ENCODE assay signal across 8 cellular contexts in genomic region chr7:142854505-142855400, GRCh38. TPM values are rescaled to one million over a fixed set of nuclear protein-coding genes. Genes with fewer than 3 reads are reported as not detected.
DNase-seq lines count a peak whose midpoint lies in the region; ATAC-seq lines count a peak whose summit lies in the region.

Gene EPHB6, plus strand, starts transcription at chr7:142855076. Its CDS starts 8,152 bp downstream, at chr7:142863228.

- H3K27me3 ChIP-seq in esophagus (ENCODE audit: control insufficient read depth in 1 of 2, insufficient read depth in 2 of 2, low read length in 2 of 2) (no peaks in the 10 kb centered on the region), muscle layer of colon (ENCODE audit: control insufficient read depth in 1 of 2, insufficient read depth in 2 of 2, low read length in 2 of 2) (no peaks in the 10 kb centered on the region)

- H3K9ac ChIP-seq in muscle layer of colon (ENCODE audit: low read length): peak within 1 kb of the TSS; percentile 21

- H3K36me3 Mint-ChIP-seq in stimulated activated naive B cell treated with anti-CD40 and anti-IgM and Interleukin-4, amounts not matched to agents 10 μg/mL and 1 μg/mL and 100 μg/mL, for 72 hours: no peaks in the 10 kb centered on the region

- H3K4me1 ChIP-seq in esophagus (ENCODE audit: control insufficient read depth in 2 of 2, insufficient read depth in 2 of 2, low read length in 1 of 2) (peaks cover 6 to 7% of the 10 kb centered on the region in 2 donors), muscle layer of colon (ENCODE audit: insufficient read depth, low read length) (peaks cover 17% of the 10 kb centered on the region)

- H3K27ac ChIP-seq in esophagus (ENCODE audit: low read depth in 2 of 2, low read length in 1 of 2): peak within 1 kb of the TSS; percentile 88 to 95
- peak within 1 kb of the TSS; percentile 56 for H3K27ac ChIP-seq in muscle layer of colon (ENCODE audit: low read depth, low read length)

- ATAC-seq in HG03045 (IDR thresholded peaks at IDR 0.05; ENCODE audit: unreplicated experiment): peak; percentile 61
- ATAC-seq in stimulated activated naive B cell treated with anti-CD40 and anti-IgM and Interleukin-4, amounts not matched to agents 10 μg/mL and 1 μg/mL and 100 μg/mL, for 72 hours (replicated peaks): peak; percentile 77 to 78

- 0 to 1% methylated on average over 68 to 93 of the region's 93 CpGs for WGBS in esophagus, 2 donors

- peak within 1 kb of the TSS; percentile 98 for H3K27ac Mint-ChIP-seq in stimulated activated naive B cell treated with anti-CD40 and anti-IgM and Interleukin-4, amounts not matched to agents 10 μg/mL and 1 μg/mL and 100 μg/mL, for 72 hours

- peak within 1 kb of the TSS; percentile 98 to 100 for H3K4me3 Mint-ChIP-seq in stimulated activated naive B cell treated with anti-CD40 and anti-IgM and Interleukin-4, amounts not matched to agents 10 μg/mL and 1 μg/mL and 100 μg/mL, for 72 hours

- no peaks in the 10 kb centered on the region for H3K9me3 Mint-ChIP-seq in stimulated activated naive B cell treated with anti-CD40 and anti-IgM and Interleukin-4, amounts not matched to agents 10 μg/mL and 1 μg/mL and 100 μg/mL, for 72 hours

- peaks cover 19 to 39% of the 10 kb centered on the region in 2 donors for H3K4me1 Mint-ChIP-seq in stimulated activated naive B cell treated with anti-CD40 and anti-IgM and Interleukin-4, amounts not matched to agents 10 μg/mL and 1 μg/mL and 100 μg/mL, for 72 hours

- DNase-seq in NCI-H2227 (lab: John Stamatoyannopoulos, UW; ENCODE audit: unreplicated experiment): peak; percentile 31
- DNase-seq in NCI-H2227 treated with DMSO at 0.1 percent for 48 hours (lab: John Stamatoyannopoulos, UW): no peak
- DNase-seq in NCI-H82 (lab: John Stamatoyannopoulos, UW): peak; percentile 73
- peak; percentile 66 for DNase-seq in activated T-cell treated with anti-CD3 and anti-CD28 coated beads, Interleukin-2, amount 50 U/mL, for 1 hour
- peak; percentile 58 for DNase-seq in stimulated activated naive B cell treated with anti-CD40 and anti-IgM and Interleukin-4, amounts not matched to agents 10 μg/mL and 1 μg/mL and 100 μg/mL, for 72 hours

- H3K9me3 ChIP-seq in esophagus (ENCODE audit: control insufficient read depth in 2 of 2, insufficient read depth in 1 of 2, low read depth in 1 of 2, low read length in 1 of 2): no peaks in the 10 kb centered on the region
- H3K9me3 ChIP-seq in muscle layer of colon (ENCODE audit: low read length): no peaks in the 10 kb centered on the region

- no peaks in the 10 kb centered on the region for H3K27me3 Mint-ChIP-seq in stimulated activated naive B cell treated with anti-CD40 and anti-IgM and Interleukin-4, amounts not matched to agents 10 μg/mL and 1 μg/mL and 100 μg/mL, for 72 hours

- H3K4me3 ChIP-seq in esophagus (ENCODE audit: low read depth in 1 of 2, low read length in 2 of 2) (peak within 1 kb of the TSS; percentile 58 to 76), muscle layer of colon (ENCODE audit: low read depth in 1 of 2, low read length in 2 of 2) (peak within 1 kb of the TSS; percentile 70 to 76)

- H3K36me3 ChIP-seq in esophagus (ENCODE audit: control insufficient read depth in 2 of 2, insufficient read depth in 2 of 2, low read length in 1 of 2) (no peaks in the 10 kb centered on the region), muscle layer of colon (ENCODE audit: insufficient read depth, low read length) (no peaks in the 10 kb centered on the region)

RNA-seq across cellular contexts. Expression of gene EPHB6, which starts in this region (rescaled TPM):
- 10 to 100 TPM; 17.0 to 33.3 TPM for polyA plus RNA-seq in esophagus
